Comparison of ENCODE assay signal across 11 cellular contexts in genomic region chr13:36965767-36966166, GRCh38. TPM values are rescaled to one million over a fixed set of nuclear protein-coding genes. Genes with fewer than 3 reads are reported as not detected.
A peak's percentile ranks its signal among the peaks of the same experiment; 100 is the strongest.
DNase-seq lines count a peak whose midpoint lies in the region; ATAC-seq and TF ChIP-seq lines count a peak whose summit lies in the region.
"Had no signal": no experiment of that assay in that cellular context is flagged by ENCODE, and none has a peak within 500 bp of the region (broad histone marks: within the 10 kb centered on the region; RNA-seq: fewer than 3 reads in every experiment).

No MANE protein-coding gene starts in this region.

- no peaks in the 10 kb centered on the region for H3K27me3 ChIP-seq in SJSA1 (replicated peaks)

- H3K27ac Mint-ChIP-seq in activated naive CD8-positive, alpha-beta T cell treated with anti-CD3 and anti-CD28 coated beads, Interleukin-2, amount 50 U/mL, for 24 hours = no peak overlapping the region
- no peak overlapping the region for H3K27ac Mint-ChIP-seq in activated naive CD8-positive, alpha-beta T cell treated with anti-CD3 and anti-CD28 coated beads for 36 hours
- H3K27ac Mint-ChIP-seq: CD4-positive, alpha-beta T cell had no signal

- H3K4me1 Mint-ChIP-seq in activated naive CD8-positive, alpha-beta T cell treated with anti-CD3 and anti-CD28 coated beads, Interleukin-2, amount 50 U/mL, for 24 hours = peaks cover 8% of the 10 kb centered on the region
- peaks cover 5% of the 10 kb centered on the region for H3K4me1 Mint-ChIP-seq in activated naive CD8-positive, alpha-beta T cell treated with anti-CD3 and anti-CD28 coated beads for 36 hours
- H3K4me1 Mint-ChIP-seq: central memory CD8-positive, alpha-beta T cell had no signal

- H3K4me3 ChIP-seq in SJSA1 (no peak overlapping the region), fibroblast of pulmonary artery (replicated peaks; ENCODE audit: low read depth, low read length) (no peak overlapping the region)

- peak; percentile 78 for ATAC-seq in activated naive CD8-positive, alpha-beta T cell treated with anti-CD3 and anti-CD28 coated beads, Interleukin-2, amount 50 U/mL, for 24 hours
- ATAC-seq in GM18498 (IDR thresholded peaks at IDR 0.05; ENCODE audit: unreplicated experiment) (no peak), GM18517 (IDR thresholded peaks at IDR 0.05; ENCODE audit: unreplicated experiment) (no peak)

- no peak for DNase-seq in activated naive CD8-positive, alpha-beta T cell treated with anti-CD3 and anti-CD28 coated beads, Interleukin-2, amount 50 U/mL, for 24 hours
- DNase-seq in activated naive CD8-positive, alpha-beta T cell treated with anti-CD3 and anti-CD28 coated beads for 36 hours = no peak
- DNase-seq in SJSA1 (ENCODE audit: low read depth in 1 of 2, low spot score in 2 of 2) (peak; percentile 22 to 51), fibroblast of pulmonary artery (ENCODE audit: low read depth) (peak; percentile 86), stromal cell of bone marrow (ENCODE audit: low read depth) (peak; percentile 69), OCI-M1 (lab: John Stamatoyannopoulos, UW) (no peak)
- DNase-seq: CD4-positive, alpha-beta T cell; NCI-H1105 treated with DMSO at 0.1 percent for 48 hours had no signal

- peaks cover 45% of the 10 kb centered on the region for H3K36me3 ChIP-seq in SJSA1

- peaks cover 49% of the 10 kb centered on the region for H3K36me3 Mint-ChIP-seq in activated naive CD8-positive, alpha-beta T cell treated with anti-CD3 and anti-CD28 coated beads, Interleukin-2, amount 50 U/mL, for 24 hours (ENCODE audit: low read depth)
- H3K36me3 Mint-ChIP-seq in activated naive CD8-positive, alpha-beta T cell treated with anti-CD3 and anti-CD28 coated beads for 36 hours = peaks cover 26% of the 10 kb centered on the region

- TF ChIP-seq CTCF in fibroblast of pulmonary artery (IDR thresholded peaks at IDR 0.05; ENCODE audit: low read length, missing control alignments) = no peak

- H3K27ac ChIP-seq in SJSA1 = peak overlapping the region; percentile 36

- peaks cover 11% of the 10 kb centered on the region for H3K4me1 ChIP-seq in SJSA1 (replicated peaks)

- H3K4me3 Mint-ChIP-seq in activated naive CD8-positive, alpha-beta T cell treated with anti-CD3 and anti-CD28 coated beads, Interleukin-2, amount 50 U/mL, for 24 hours = no peak overlapping the region
- H3K4me3 Mint-ChIP-seq in activated naive CD8-positive, alpha-beta T cell treated with anti-CD3 and anti-CD28 coated beads for 36 hours = no peak overlapping the region
- H3K4me3 Mint-ChIP-seq: CD4-positive, alpha-beta T cell; central memory CD8-positive, alpha-beta T cell had no signal

- H3K9me3 ChIP-seq in SJSA1 (replicated peaks) = no peaks in the 10 kb centered on the region

- H3K9me3 Mint-ChIP-seq in activated naive CD8-positive, alpha-beta T cell treated with anti-CD3 and anti-CD28 coated beads, Interleukin-2, amount 50 U/mL, for 24 hours = no peaks in the 10 kb centered on the region
- no peaks in the 10 kb centered on the region for H3K9me3 Mint-ChIP-seq in activated naive CD8-positive, alpha-beta T cell treated with anti-CD3 and anti-CD28 coated beads for 36 hours
- H3K9me3 Mint-ChIP-seq: CD4-positive, alpha-beta T cell; central memory CD8-positive, alpha-beta T cell had no signal

- H3K27me3 Mint-ChIP-seq in activated naive CD8-positive, alpha-beta T cell treated with anti-CD3 and anti-CD28 coated beads, Interleukin-2, amount 50 U/mL, for 24 hours = no peaks in the 10 kb centered on the region
- H3K27me3 Mint-ChIP-seq in activated naive CD8-positive, alpha-beta T cell treated with anti-CD3 and anti-CD28 coated beads for 36 hours = no peaks in the 10 kb centered on the region
- H3K27me3 Mint-ChIP-seq: CD4-positive, alpha-beta T cell; central memory CD8-positive, alpha-beta T cell had no signal

RNA-seq across cellular contexts. Expression of gene ALG5, which starts 33.4 kb away (rescaled TPM):
- 10 to 100 TPM; 41.6 to 42.3 TPM for total RNA-seq in activated naive CD8-positive, alpha-beta T cell treated with anti-CD3 and anti-CD28 coated beads for 36 hours
- 30.4 and 39.4 TPM in 2 replicates for total RNA-seq in SJSA1 (2014; rRNA removed; shearing (Covaris generic))

RNA-seq across cellular contexts. Expression of gene EXOSC8, which starts 34.8 kb away (rescaled TPM):
- 100 to 1,000 TPM; 188 to 193 TPM for total RNA-seq in activated naive CD8-positive, alpha-beta T cell treated with anti-CD3 and anti-CD28 coated beads for 36 hours
- total RNA-seq in SJSA1 (2014; rRNA removed; shearing (Covaris generic)) = 41.2 and 48.8 TPM in 2 replicates

RNA-seq across cellular contexts. Expression of gene SMAD9, which starts 45.7 kb away (rescaled TPM):
- total RNA-seq in activated naive CD8-positive, alpha-beta T cell treated with anti-CD3 and anti-CD28 coated beads for 36 hours = under 1 TPM; 0.10 to 0.54 TPM
- 16.8 and 25.9 TPM in 2 replicates for total RNA-seq in SJSA1 (2014; rRNA removed; shearing (Covaris generic))
- total RNA-seq: CD4-positive, alpha-beta T cell had no signal

Comparison
In these comparisons a context has a peak if more than half of its experiments do, and no peak if none do; other contexts are left out.
1. DNase-seq: peak in SJSA1 (2 of 2), fibroblast of pulmonary artery (single experiment) and stromal cell of bone marrow (single experiment); none in activated naive CD8-positive, alpha-beta T cell treated with anti-CD3 and anti-CD28 coated beads, Interleukin-2, amount 50 U/mL, for 24 hours (single experiment), activated naive CD8-positive, alpha-beta T cell treated with anti-CD3 and anti-CD28 coated beads for 36 hours (single experiment) and OCI-M1 (single experiment).
2. RNA of gene SMAD9, which starts 45.7 kb away (total RNA-seq): 16.8 to 25.9 TPM in SJSA1; 0.10 to 0.54 TPM in activated naive CD8-positive, alpha-beta T cell treated with anti-CD3 and anti-CD28 coated beads for 36 hours; every median in the first group is over 10 times any median in the second.